ENCODE assay signal across 9 cellular contexts in genomic region chr14:46048127-46048526, GRCh38.
A peak's percentile ranks its signal among the peaks of the same experiment; 100 is the strongest.
DNase-seq lines count a peak whose midpoint lies in the region; ATAC-seq lines count a peak whose summit lies in the region.
"Had no signal": no experiment of that assay in that cellular context is flagged by ENCODE, and none has a peak within 500 bp of the region (broad histone marks: within the 10 kb centered on the region; RNA-seq: fewer than 3 reads in every experiment).

No MANE protein-coding gene starts in this region.

- DNase-seq in ELR (ENCODE audit: low read depth) (peak; percentile 91), HT-29 (ENCODE audit: low spot score) (peak; percentile 49), T1000 (lab: John Stamatoyannopoulos, UW) (peak; percentile 82), kidney glomerular epithelial cell (lab: John Stamatoyannopoulos, UW) (peak; percentile 75), amniotic stem cell (lab: John Stamatoyannopoulos, UW) (no peak)
- no peak for DNase-seq in activated CD4-positive, alpha-beta T cell treated with anti-CD3 and anti-CD28 coated beads for 1 hour
- DNase-seq: anterior cingulate cortex, thyroid gland had no signal

- no peak for ATAC-seq in HG03175 (IDR thresholded peaks at IDR 0.05; ENCODE audit: unreplicated experiment)

Comparison
In these comparisons a context has a peak if more than half of its experiments do, and no peak if none do; other contexts are left out.
1. DNase-seq: peak in ELR (single experiment), HT-29 (single experiment), T1000 (single experiment) and kidney glomerular epithelial cell (single experiment); none in amniotic stem cell (single experiment) and activated CD4-positive, alpha-beta T cell treated with anti-CD3 and anti-CD28 coated beads for 1 hour (single experiment).